In the genomic region with DNA sequence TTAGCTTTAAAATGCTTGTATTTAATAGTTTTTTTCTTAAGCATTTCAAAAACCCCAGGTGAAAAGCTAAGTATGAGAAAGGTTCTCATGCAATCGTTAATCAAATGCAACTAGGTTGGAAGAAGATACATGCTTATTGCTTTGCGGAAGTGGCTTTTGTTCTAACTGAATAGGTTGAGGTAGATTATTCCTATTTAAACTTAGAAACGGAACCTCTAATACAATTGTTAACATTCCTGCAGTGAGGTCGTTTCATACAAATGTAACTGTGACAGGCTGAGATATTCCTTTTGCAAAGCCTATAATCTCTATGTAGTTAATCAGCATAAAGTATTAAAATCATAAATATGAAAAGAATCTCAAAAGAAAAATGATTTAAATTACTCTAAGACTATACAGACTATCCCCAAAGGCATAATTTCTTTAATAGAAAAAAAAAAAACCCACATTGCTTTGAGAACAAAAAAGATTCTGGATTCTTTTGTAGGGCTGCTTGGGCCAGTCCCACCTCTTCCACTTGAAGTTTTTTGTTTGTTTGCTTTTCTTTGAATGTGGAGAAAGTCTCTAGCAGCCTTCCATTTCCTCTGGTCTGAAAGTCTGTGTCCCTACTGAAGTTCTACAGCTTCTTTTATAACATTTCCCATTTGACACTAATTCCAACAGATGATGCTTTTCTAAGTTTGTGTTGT, we compare ENCODE assay signal across 14 cellular contexts. TPM values are rescaled to one million over a fixed set of nuclear protein-coding genes. Genes with fewer than 3 reads are reported as not detected.
A peak's percentile ranks its signal among the peaks of the same experiment; 100 is the strongest.
DNase-seq lines count a peak whose midpoint lies in the region; ATAC-seq, FAIRE-seq and TF ChIP-seq lines count a peak whose summit lies in the region.
"Had no signal": no experiment of that assay in that cellular context is flagged by ENCODE, and none has a peak within 500 bp of the region (broad histone marks: within the 10 kb centered on the region; RNA-seq: fewer than 3 reads in every experiment).

No MANE protein-coding gene starts in this region.

- TF ChIP-seq RAD21 in IMR-90 (IDR thresholded peaks at IDR 0.05; ENCODE audit: low read length): no peak
- no peak for TF ChIP-seq RAD21 in HepG2 (CRISPR knock-in tag; IDR thresholded peaks at IDR 0.05)

- H3K4me2 ChIP-seq in IMR-90 (ENCODE audit: low read depth, low read length): no peak overlapping the region
- no peak overlapping the region for H3K4me2 ChIP-seq in HepG2 (ENCODE audit: low read depth, low read length)
- H3K4me2 ChIP-seq in skeletal muscle satellite cell (ENCODE audit: low read length): no peak overlapping the region

- ATAC-seq in IMR-90 (ENCODE audit: low read depth): no peak
- ATAC-seq in HepG2: no peak
- ATAC-seq in GM18498 (IDR thresholded peaks at IDR 0.05; ENCODE audit: unreplicated experiment): no peak

- H2AFZ ChIP-seq in IMR-90 (replicated peaks; ENCODE audit: low read length, poor library complexity): peak overlapping the region; percentile 81
- no peak overlapping the region for H2AFZ ChIP-seq in HepG2 (ENCODE audit: low read length)

- no peak overlapping the region for H2BK5ac ChIP-seq in IMR-90 (ENCODE audit: low read depth, low read length, poor library complexity, severe bottlenecking)

- WGBS in IMR-90 (ENCODE audit: extremely low coverage in 2 of 2, insufficient read length in 1 of 2), 2 experiments: no CpG with 5 or more reads among the region's 4 CpGs
- 81% methylated on average over 4 of the region's 4 CpGs for WGBS in HepG2 (ENCODE audit: low lambda C conversion rate)

- no peak overlapping the region for H3K4me3 ChIP-seq in IMR-90 (ENCODE audit: insufficient read depth, low read depth, low read length)
- H3K4me3 ChIP-seq in brain microvascular endothelial cell (ENCODE audit: low read depth, low read length): no peak overlapping the region
- no peak overlapping the region for H3K4me3 ChIP-seq in HepG2 (replicated peaks in 1 of 3; ENCODE audit: insufficient read depth in 1 of 3, low read depth in 2 of 3, low read length in 3 of 3)
- no peak overlapping the region for H3K4me3 ChIP-seq in skeletal muscle satellite cell (ENCODE audit: low read length)
- H3K4me3 ChIP-seq: psoas muscle had no signal

- CTCF ChIA-PET in IMR-90 (lab: Yijun Ruan, JAX): interaction anchor here (0.7 to 1.0 kb wide), 2 partner anchors 53 to 73 kb away, joined by 3 to 4 read pairs; no protein-coding TSS in a partner anchor
- CTCF ChIA-PET in HepG2 (lab: Yijun Ruan, JAX; ENCODE audit: low intra/inter-chr PET ratio, low total read pairs): no interaction called here

- no peak overlapping the region for H2AK9ac ChIP-seq in IMR-90 (replicated peaks; ENCODE audit: low read depth, low read length, poor library complexity)

- intact Hi-C loops in IMR-90 (cut with micrococcal nuclease) (loop anchor here (2.0 kb wide), 2 partner anchors 45 to 77 kb away; no protein-coding TSS in a partner anchor), HepG2 (cut with micrococcal nuclease; ENCODE audit: unreplicated experiment) (no loop called here)

- DNase-seq in IMR-90 (peak; percentile 11), brain microvascular endothelial cell (no peak), HepG2 (ENCODE audit: low spot score) (no peak), NCI-H2171 (lab: John Stamatoyannopoulos, UW) (no peak), T1000 (lab: John Stamatoyannopoulos, UW) (no peak)
- no peak for DNase-seq in activated CD4-positive, alpha-beta T cell treated with anti-CD3 and anti-CD28 coated beads, Interleukin-2, amount 50 U/mL, for 48 hours
- DNase-seq: activated CD8-positive, alpha-beta memory T cell treated with anti-CD3 and anti-CD28 coated beads, Interleukin-2, amount 50 U/mL, for 4 hours; activated naive CD4-positive, alpha-beta T cell treated with anti-CD3 and anti-CD28 coated beads, Interleukin-2, amount 50 U/mL, for 16 hours; central memory CD4-positive, alpha-beta T cell; erythroblast; psoas muscle; stimulated activated CD4-positive, alpha-beta T cell treated with anti-CD3 and anti-CD28 coated beads, Interleukin-4, amount 100 ng/mL, for 24 hours had no signal

- H3K27ac ChIP-seq in IMR-90 (ENCODE audit: insufficient read depth, low read length) (no peak overlapping the region), brain microvascular endothelial cell (peak overlapping the region; percentile 99), HepG2 (ENCODE audit: extremely low read length, insufficient read depth, low read length) (peak overlapping the region; percentile 66)

- H3K14ac ChIP-seq in IMR-90 (replicated peaks; ENCODE audit: low read depth, low read length): no peak overlapping the region

- peak overlapping the region; percentile 93 for H3K4ac ChIP-seq in IMR-90 (ENCODE audit: low read depth, low read length)

- H3K23ac ChIP-seq in IMR-90 (ENCODE audit: low read depth, low read length): no peak overlapping the region

- no peaks in the 10 kb centered on the region for H3K79me2 ChIP-seq in HepG2 (ENCODE audit: insufficient read depth, low read length)

- no peak overlapping the region for H2AK5ac ChIP-seq in IMR-90 (ENCODE audit: low read depth, low read length)

- peak overlapping the region; percentile 78 for H3K18ac ChIP-seq in IMR-90 (ENCODE audit: low read depth, low read length)

- peaks cover 24% of the 10 kb centered on the region for H3K4me1 ChIP-seq in IMR-90 (ENCODE audit: control insufficient read depth, insufficient read depth, low read length)
- H3K4me1 ChIP-seq in HepG2 (ENCODE audit: insufficient read depth, low read length): peaks cover 54% of the 10 kb centered on the region
- peaks cover 30% of the 10 kb centered on the region for H3K4me1 ChIP-seq in skeletal muscle satellite cell (ENCODE audit: control insufficient read depth, insufficient read depth, low read length)

- no peak overlapping the region; a peak in 1 of 4 replicates for H4K8ac ChIP-seq in IMR-90 (ENCODE audit: low read depth in 2 of 2, low read length in 2 of 2)

- H3K79me1 ChIP-seq in IMR-90 (ENCODE audit: low read depth in 1 of 2, low read length in 2 of 2): no peaks in the 10 kb centered on the region

- TF ChIP-seq CTCF in IMR-90 (conservative IDR thresholded peaks at IDR 0.05; ENCODE audit: low read depth, low read length) (no peak), brain microvascular endothelial cell (IDR thresholded peaks at IDR 0.05; ENCODE audit: low read depth, low read length, missing control alignments) (no peak), HepG2 (CRISPR knock-in tag; IDR thresholded peaks at IDR 0.05) (no peak)

- H3K9ac ChIP-seq in IMR-90 (ENCODE audit: low read depth, low read length): no peak overlapping the region
- no peak overlapping the region for H3K9ac ChIP-seq in HepG2 (ENCODE audit: insufficient read depth, low read depth, low read length)
- H3K9ac ChIP-seq in skeletal muscle satellite cell (ENCODE audit: low read depth, low read length): peak overlapping the region; percentile 63

- H3K9me1 ChIP-seq in IMR-90 (ENCODE audit: insufficient read depth, low read length): peaks cover 16% of the 10 kb centered on the region

- peak overlapping the region; percentile 86; the same call in 1 of the 2 replicates for H4K91ac ChIP-seq in IMR-90 (ENCODE audit: insufficient read depth, low read depth, low read length)

- in situ Hi-C loops in IMR-90 (cut with MboI; ENCODE audit: low sequenced_read_pairs): no loop called here
- in situ Hi-C loops in brain microvascular endothelial cell (cut with HindIII; ENCODE audit: low pct_ligation_motif_present, low sequenced_read_pairs): no loop called here
- in situ Hi-C loops in HepG2 (cut with HindIII; ENCODE audit: extremely low pct_ligation_motif_present, low pct_unique_long_range_greater_than_20kb): no loop called here

- H4K20me1 ChIP-seq in IMR-90 (ENCODE audit: insufficient read depth, low read length) (no peaks in the 10 kb centered on the region), HepG2 (ENCODE audit: insufficient read depth, low read length) (no peaks in the 10 kb centered on the region)

- peak overlapping the region; percentile 92 for H2BK120ac ChIP-seq in IMR-90 (ENCODE audit: low read depth, low read length)

- no peak overlapping the region; the same call in 1 of the 2 replicates for H4K5ac ChIP-seq in IMR-90 (ENCODE audit: low read depth, low read length)

- POLR2A ChIA-PET in IMR-90 (lab: Charles Lee; ENCODE audit: unreplicated experiment) (no interaction called here), HepG2 (lab: Yijun Ruan, JAX) (interaction anchor here (1.6 kb wide), 1 partner anchor 26 kb away, joined by 9 read pairs; a partner anchor contains a TSS)

- no peak overlapping the region for H3K56ac ChIP-seq in IMR-90 (ENCODE audit: extremely low read depth, insufficient read depth, low read length)

- dilution Hi-C loops in IMR-90 (cut with HindIII; ENCODE audit: low sequenced_read_pairs, unreplicated experiment): no loop called here

- no peak overlapping the region for H2BK15ac ChIP-seq in IMR-90 (ENCODE audit: low read depth, low read length)

- no peak for TF ChIP-seq POLR2A in IMR-90 (IDR thresholded peaks at IDR 0.05; ENCODE audit: low read depth, low read length)
- no peak for TF ChIP-seq POLR2A in HepG2 (IDR thresholded peaks at IDR 0.05; ENCODE audit: insufficient read depth in 1 of 2, low read depth in 2 of 2, low read length in 2 of 2)

- no TSS peak for BruUV-seq in IMR-90 (replicated peaks; lab: Mats Ljungman, UMichigan)
- BruUV-seq in HepG2 (replicated peaks; lab: Mats Ljungman, UMichigan): no TSS peak

- H2BK20ac ChIP-seq in IMR-90 (ENCODE audit: low read depth, low read length): no peak overlapping the region

- H3K27me3 ChIP-seq in IMR-90 (ENCODE audit: control insufficient read depth, insufficient read depth, low read length) (no peaks in the 10 kb centered on the region), brain microvascular endothelial cell (replicated peaks) (no peaks in the 10 kb centered on the region), HepG2 (ENCODE audit: control insufficient read depth in 1 of 2, insufficient read depth in 2 of 2, low read length in 2 of 2) (no peaks in the 10 kb centered on the region), skeletal muscle satellite cell (ENCODE audit: control insufficient read depth, insufficient read depth, low read length) (no peaks in the 10 kb centered on the region)

- no peaks in the 10 kb centered on the region for H3K36me3 ChIP-seq in IMR-90 (ENCODE audit: control insufficient read depth, insufficient read depth, low read length)
- H3K36me3 ChIP-seq in brain microvascular endothelial cell (replicated peaks): no peaks in the 10 kb centered on the region
- H3K36me3 ChIP-seq in HepG2 (replicated peaks in 1 of 2; ENCODE audit: control insufficient read depth in 1 of 2, insufficient read depth in 2 of 2, low read length in 2 of 2): no peaks in the 10 kb centered on the region
- no peaks in the 10 kb centered on the region for H3K36me3 ChIP-seq in skeletal muscle satellite cell (ENCODE audit: insufficient read depth, low read length)

- H3K9me3 ChIP-seq in IMR-90 (ENCODE audit: control insufficient read depth, insufficient read depth, low read length) (no peaks in the 10 kb centered on the region), HepG2 (ENCODE audit: low read length) (peaks cover 11% of the 10 kb centered on the region), skeletal muscle satellite cell (replicated peaks; ENCODE audit: low read length) (no peaks in the 10 kb centered on the region)
- H3K9me3 ChIP-seq: psoas muscle had no signal

- FAIRE-seq in HepG2 (lab: Jason Lieb, UNC): no peak

- TF ChIP-seq EP300 in HepG2 (IDR thresholded peaks at IDR 0.05; ENCODE audit: low read depth in 2 of 2, low read length in 2 of 2) (no peak), HepG2 (CRISPR knock-in tag; IDR thresholded peaks at IDR 0.05; ENCODE audit: borderline replicate concordance) (no peak)

RNA-seq across cellular contexts. Expression of a gene that starts 25.6 kb away (rescaled TPM):
- total RNA-seq in IMR-90 (2012; rRNA removed) (under 0.01 and 0.18 TPM in 2 replicates), HepG2 (2016; rRNA removed; fragmentation: Illumina TruSeq; extraction: Trizol) (25.0 and 29.0 TPM in 2 replicates)
- polyA plus RNA-seq in IMR-90 (2012; rRNA removed) (0.29 TPM in 1 of 2 replicates, not detected in the other), HepG2 (2011; rRNA removed) (55.9 and 80.5 TPM in 2 replicates)
- 0.03 TPM in 1 of 2 replicates, not detected in the other for polyA plus RNA-seq in IMR-90 (2012; cell fraction: cytosol; rRNA removed)
- 0.25 TPM in 1 of 2 replicates, not detected in the other for polyA plus RNA-seq in IMR-90 (2012; cell fraction: nucleus; rRNA removed; ENCODE audit: low replicate concordance)
- 7.2 and 7.3 TPM in 2 replicates for total RNA-seq in HepG2 (2016; cell fraction: cytosol; rRNA removed; fragmentation: Illumina TruSeq; extraction: Trizol; ENCODE audit: low read depth)
- 26.0 and 26.2 TPM in 2 replicates for total RNA-seq in HepG2 (2016; cell fraction: insoluble cytoplasmic fraction; rRNA removed; fragmentation: Illumina TruSeq; extraction: Trizol)
- 12.8 and 16.4 TPM in 2 replicates for total RNA-seq in HepG2 (2016; cell fraction: membrane; rRNA removed; fragmentation: Illumina TruSeq; extraction: Trizol)
- total RNA-seq in HepG2 (2016; cell fraction: nucleus; rRNA removed; fragmentation: Illumina TruSeq; extraction: Trizol): 62.8 and 62.9 TPM in 2 replicates
- 38.4 and 48.7 TPM in 2 replicates for polyA plus RNA-seq in HepG2 (2011; cell fraction: cytosol; rRNA removed)
- polyA plus RNA-seq in HepG2 (2011; cell fraction: nucleus; rRNA removed): 61.7 and 83.9 TPM in 2 replicates
- polyA plus RNA-seq in HepG2 (2012): 34.7 and 45.4 TPM in 2 replicates
- polyA plus RNA-seq in HepG2 (2016; cell fraction: cytosol; fragmentation: Illumina TruSeq; extraction: Trizol; ENCODE audit: low read depth): 1.7 and 2.6 TPM in 2 replicates
- 29.6 and 32.7 TPM in 2 replicates for polyA plus RNA-seq in HepG2 (2016; cell fraction: insoluble cytoplasmic fraction; fragmentation: Illumina TruSeq; extraction: Trizol; ENCODE audit: low read depth)
- 9.9 and 11.6 TPM in 2 replicates for polyA plus RNA-seq in HepG2 (2016; cell fraction: membrane; fragmentation: Illumina TruSeq; extraction: Trizol; ENCODE audit: low read depth)
- polyA plus RNA-seq in HepG2 (2016; cell fraction: nucleus; fragmentation: Illumina TruSeq; extraction: Trizol; ENCODE audit: insufficient read depth, low read depth): 27.2 and 29.5 TPM in 2 replicates
- polyA minus RNA-seq in HepG2 (2011; rRNA and poly(A)+ RNA removed; ENCODE audit: low replicate concordance): 11.3 and 137 TPM in 2 replicates
- polyA minus RNA-seq in HepG2 (2011; cell fraction: cytosol; rRNA and poly(A)+ RNA removed): 39.1 and 42.7 TPM in 2 replicates
- polyA minus RNA-seq in HepG2 (2011; cell fraction: nucleus; rRNA and poly(A)+ RNA removed): 166 and 180 TPM in 2 replicates
- 14.4 and 45.9 TPM in 2 replicates for total RNA-seq in skeletal muscle satellite cell (2012; rRNA removed)
